In the genomic region with DNA sequence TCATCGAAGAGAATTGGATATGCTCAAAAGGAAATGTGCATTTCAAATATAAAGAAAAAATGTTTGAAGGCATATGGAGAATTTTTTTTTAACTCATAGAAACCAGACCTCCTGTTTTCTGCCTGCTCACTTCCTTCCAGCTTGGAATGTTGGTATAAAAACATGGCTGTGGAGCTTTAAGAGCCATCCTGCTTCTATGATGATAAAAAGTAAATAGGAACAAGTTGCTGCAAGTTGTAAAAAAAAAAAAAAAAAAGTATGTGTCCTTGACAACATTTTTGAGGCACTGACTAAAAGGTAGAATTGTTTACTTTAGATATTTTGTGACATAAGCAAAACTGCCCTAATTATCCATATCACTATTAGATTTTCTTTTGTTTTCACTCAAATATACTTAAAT, we compare ENCODE assay signal across 18 cellular contexts.
"Had no signal": no experiment of that assay in that cellular context is flagged by ENCODE, and none has a peak within 500 bp of the region (broad histone marks: within the 10 kb centered on the region; RNA-seq: fewer than 3 reads in every experiment).

No MANE protein-coding gene starts in this region.

- H3K27me3 ChIP-seq: MG63, SJCRH30 had no signal

- H3K27ac ChIP-seq: HL-60, SJCRH30 had no signal

- DNase-seq: KBM-7, MG63, NCI-H1092, NCI-H1105 treated with DMSO at 0.1 percent for 48 hours, NCI-H1417 treated with DMSO at 0.1 percent for 48 hours, NCI-H146, NCI-H1694 treated with DMSO at 0.1 percent for 48 hours, NCI-H1930, NCI-H2081, NCI-H2107, NCI-H2227 treated with DMSO at 0.1 percent for 48 hours, NCI-H524, NCI-H69, NCI-H774, PC-3, Right ventricle myocardium superior, SJCRH30 had no signal

- H3K9me3 ChIP-seq: SJCRH30 had no signal

- H3K4me1 ChIP-seq: SJCRH30 had no signal

- H3K4me3 ChIP-seq: MG63, SJCRH30 had no signal

- H3K36me3 ChIP-seq: MG63, SJCRH30 had no signal
